In genomic region chr7:135768990-135769389, GRCh38 we compare ENCODE assay signal across 25 cellular contexts. TPM values are rescaled to one million over a fixed set of nuclear protein-coding genes. Genes with fewer than 3 reads are reported as not detected.
DNase-seq lines count a peak whose midpoint lies in the region; ATAC-seq and TF ChIP-seq lines count a peak whose summit lies in the region.
"Had no signal": no experiment of that assay in that cellular context is flagged by ENCODE, and none has a peak within 500 bp of the region (broad histone marks: within the 10 kb centered on the region; RNA-seq: fewer than 3 reads in every experiment).

No MANE protein-coding gene starts in this region.

- H3K27me3 ChIP-seq in neural progenitor cell (no peaks in the 10 kb centered on the region), tibial artery (no peaks in the 10 kb centered on the region), colonic mucosa (no peaks in the 10 kb centered on the region)
- H3K27me3 ChIP-seq: BLaER1 treated with 17β-estradiol and CSF1 and Interleukin-3, amounts not matched to agents 10 nM and 100 nM; cardiac muscle cell; hepatocyte; MG63; tibial nerve had no signal

- H3K4me3 ChIP-seq in neural progenitor cell (no peak overlapping the region), tibial artery (no peak overlapping the region), colonic mucosa (no peak overlapping the region)
- H3K4me3 ChIP-seq: BLaER1 treated with 17β-estradiol and CSF1 and Interleukin-3, amounts not matched to agents 10 nM and 100 nM; cardiac muscle cell; GM23248; hepatocyte; MG63; tibial nerve had no signal

- no peaks in the 10 kb centered on the region for H3K36me3 Mint-ChIP-seq in neural progenitor cell
- H3K36me3 Mint-ChIP-seq: activated CD4-positive, alpha-beta memory T cell treated with anti-CD3 and anti-CD28 coated beads for 36 hours; activated naive CD8-positive, alpha-beta T cell had no signal

- H3F3A ChIP-seq in neural progenitor cell (ENCODE audit: low read depth), result peaks cover 20% of the 10 kb centered on the region

- ATAC-seq in GM18909 (IDR thresholded peaks at IDR 0.05; ENCODE audit: poor library complexity, unreplicated experiment), result no peak
- ATAC-seq: activated T-cell treated with anti-CD3 and anti-CD28 coated beads, Interleukin-2, amount 50 U/mL, for 72 hours; effector memory CD8-positive, alpha-beta T cell had no signal

- H3K4me2 ChIP-seq in neural progenitor cell, result peak overlapping the region; percentile 27
- H3K4me2 ChIP-seq: BLaER1 treated with 17β-estradiol and CSF1 and Interleukin-3, amounts not matched to agents 10 nM and 100 nM; hepatocyte had no signal

- H4K20me1 ChIP-seq in neural progenitor cell (ENCODE audit: low read depth), result no peaks in the 10 kb centered on the region
- H4K20me1 ChIP-seq: BLaER1 treated with 17β-estradiol and CSF1 and Interleukin-3, amounts not matched to agents 10 nM and 100 nM had no signal

- H3K27ac ChIP-seq in neural progenitor cell (no peak overlapping the region), tibial artery (peak overlapping the region; percentile 22 to 34), colonic mucosa (no peak overlapping the region)
- H3K27ac ChIP-seq: BLaER1 treated with 17β-estradiol and CSF1 and Interleukin-3, amounts not matched to agents 10 nM and 100 nM; cardiac muscle cell; GM23248; hepatocyte had no signal

- no peak overlapping the region for H3K9ac ChIP-seq in neural progenitor cell
- no peak overlapping the region for H3K9ac ChIP-seq in colonic mucosa (ENCODE audit: low read depth in 2 of 2, low read length in 2 of 2)
- H3K9ac ChIP-seq: BLaER1 treated with 17β-estradiol and CSF1 and Interleukin-3, amounts not matched to agents 10 nM and 100 nM; GM23248 had no signal

- DNase-seq in NCI-H1105 treated with DMSO at 0.1 percent for 48 hours (lab: John Stamatoyannopoulos, UW) (peak; percentile 29), NCI-H1105 (lab: John Stamatoyannopoulos, UW) (no peak), globus pallidus (ENCODE audit: low spot score) (peak; percentile 54), neural progenitor cell (ENCODE audit: low spot score) (no peak), tibial artery (no peak), colonic mucosa (no peak)
- no peak for DNase-seq in activated CD8-positive, alpha-beta memory T cell treated with anti-CD3 and anti-CD28 coated beads, Interleukin-2, amount 50 U/mL, for 48 hours
- DNase-seq: 8988T; activated CD4-positive, alpha-beta memory T cell treated with anti-CD3 and anti-CD28 coated beads for 36 hours; activated T-cell treated with anti-CD3 and anti-CD28 coated beads, Interleukin-2, amount 50 U/mL, for 72 hours; effector memory CD8-positive, alpha-beta T cell; GM23248; kidney; MG63; RPMI8226; stimulated activated CD4-positive, alpha-beta T cell treated with anti-CD3 and anti-CD28 coated beads, Interleukin-4, amount 100 ng/mL, for 4 hours; stimulated activated CD8-positive, alpha-beta memory T cell treated with anti-CD3 and anti-CD28 coated beads, Interleukin-4, amount 100 ng/mL, for 48 hours; SW 1271 had no signal

- no peaks in the 10 kb centered on the region for H3K79me2 ChIP-seq in neural progenitor cell (ENCODE audit: low read depth)
- H3K79me2 ChIP-seq: hepatocyte had no signal

- peaks cover 32% of the 10 kb centered on the region for H3K4me1 Mint-ChIP-seq in neural progenitor cell

- intact Hi-C loops in tibial artery (cut with DNase I; ENCODE audit: low total_unique reads) (no loop called here), colonic mucosa (cut with DNase I) (no loop called here)

- no peaks in the 10 kb centered on the region for H3K9me3 ChIP-seq in neural progenitor cell (ENCODE audit: low read depth)
- H3K9me3 ChIP-seq in tibial artery, result no peaks in the 10 kb centered on the region
- no peaks in the 10 kb centered on the region for H3K9me3 ChIP-seq in colonic mucosa
- H3K9me3 ChIP-seq: BLaER1 treated with 17β-estradiol and CSF1 and Interleukin-3, amounts not matched to agents 10 nM and 100 nM; MG63; tibial nerve had no signal

- no peak overlapping the region for H3K27ac Mint-ChIP-seq in neural progenitor cell
- H3K27ac Mint-ChIP-seq: activated CD4-positive, alpha-beta memory T cell treated with anti-CD3 and anti-CD28 coated beads for 36 hours; activated naive CD8-positive, alpha-beta T cell; activated T-cell treated with anti-CD3 and anti-CD28 coated beads, Interleukin-2, amount 50 U/mL, for 72 hours; effector memory CD8-positive, alpha-beta T cell had no signal

- H3K27me3 Mint-ChIP-seq in neural progenitor cell (ENCODE audit: insufficient read depth, low read depth), result peaks cover 2% of the 10 kb centered on the region

- H2AFZ ChIP-seq in neural progenitor cell (replicated peaks), result no peak overlapping the region
- H2AFZ ChIP-seq: GM23248, hepatocyte had no signal

- H3K9me3 Mint-ChIP-seq in neural progenitor cell, result no peaks in the 10 kb centered on the region
- H3K9me3 Mint-ChIP-seq: activated CD4-positive, alpha-beta memory T cell treated with anti-CD3 and anti-CD28 coated beads for 36 hours; activated T-cell treated with anti-CD3 and anti-CD28 coated beads, Interleukin-2, amount 50 U/mL, for 72 hours; effector memory CD8-positive, alpha-beta T cell had no signal

- peaks cover 34% of the 10 kb centered on the region for H3K4me1 ChIP-seq in neural progenitor cell
- peaks cover 0 to 5% (median 0%) of the 10 kb centered on the region in 4 donors for H3K4me1 ChIP-seq in tibial artery
- H3K4me1 ChIP-seq in colonic mucosa, result peaks cover 2% of the 10 kb centered on the region
- H3K4me1 ChIP-seq: tibial nerve had no signal

- TF ChIP-seq CTCF in neural progenitor cell (IDR thresholded peaks at IDR 0.05) (no peak), tibial artery (IDR thresholded peaks at IDR 0.05) (no peak), colonic mucosa (IDR thresholded peaks at IDR 0.05) (no peak)

- no peak overlapping the region for H3K4me3 Mint-ChIP-seq in neural progenitor cell
- H3K4me3 Mint-ChIP-seq: activated CD4-positive, alpha-beta memory T cell treated with anti-CD3 and anti-CD28 coated beads for 36 hours; activated naive CD8-positive, alpha-beta T cell; activated T-cell treated with anti-CD3 and anti-CD28 coated beads, Interleukin-2, amount 50 U/mL, for 72 hours; effector memory CD8-positive, alpha-beta T cell had no signal

- no peaks in the 10 kb centered on the region for H3K36me3 ChIP-seq in neural progenitor cell
- no peaks in the 10 kb centered on the region for H3K36me3 ChIP-seq in tibial artery
- H3K36me3 ChIP-seq in colonic mucosa, result no peaks in the 10 kb centered on the region
- H3K36me3 ChIP-seq: BLaER1 treated with 17β-estradiol and CSF1 and Interleukin-3, amounts not matched to agents 10 nM and 100 nM; cardiac muscle cell; MG63; tibial nerve had no signal

RNA-seq across cellular contexts. Expression of gene FAM180A, which starts 20.4 kb away (rescaled TPM):
- total RNA-seq in neural progenitor cell (ENCODE audit: low replicate concordance), result not detected in 2 replicates
- 1 to 10 TPM in 1 of 2 donors, under 1 TPM in 1; 0.45 to 1.1 TPM for total RNA-seq in colonic mucosa
- total RNA-seq: activated CD4-positive, alpha-beta memory T cell treated with anti-CD3 and anti-CD28 coated beads for 36 hours; activated T-cell treated with anti-CD3 and anti-CD28 coated beads, Interleukin-2, amount 50 U/mL, for 72 hours; cardiac muscle cell; hepatocyte had no signal

RNA-seq across cellular contexts. Expression of gene SLC13A4, which starts 41.0 kb away (rescaled TPM):
- total RNA-seq in neural progenitor cell (ENCODE audit: low replicate concordance) (0.28 and 1.9 TPM in 2 replicates), colonic mucosa (not detected)
- total RNA-seq: activated CD4-positive, alpha-beta memory T cell treated with anti-CD3 and anti-CD28 coated beads for 36 hours; activated T-cell treated with anti-CD3 and anti-CD28 coated beads, Interleukin-2, amount 50 U/mL, for 72 hours; kidney; skeletal muscle tissue; tibial nerve had no signal

Comparison
In these comparisons a context has a peak if more than half of its experiments do, and no peak if none do; other contexts are left out.
1. DNase-seq: peak in NCI-H1105 treated with DMSO at 0.1 percent for 48 hours (single experiment) and globus pallidus (single experiment); none in NCI-H1105 (single experiment), neural progenitor cell (single experiment), tibial artery (0 of 2), activated CD8-positive, alpha-beta memory T cell treated with anti-CD3 and anti-CD28 coated beads, Interleukin-2, amount 50 U/mL, for 48 hours (single experiment) and colonic mucosa (single experiment).
2. H3K27ac ChIP-seq: peak in tibial artery (2 of 2); none in neural progenitor cell (single experiment) and colonic mucosa (single experiment).